8 cellular contexts compared by ENCODE assay signal in genomic region chr12:54324617-54325441, GRCh38. TPM values are rescaled to one million over a fixed set of nuclear protein-coding genes. Genes with fewer than 3 reads are reported as not detected.
A peak's percentile ranks its signal among the peaks of the same experiment; 100 is the strongest.
DNase-seq lines count a peak whose midpoint lies in the region; ATAC-seq, FAIRE-seq and TF ChIP-seq lines count a peak whose summit lies in the region.

COPZ1 (plus strand) TSS chr12:54325131; CDS start chr12:54325164, 33 bp downstream.

- peaks cover 20% of the 10 kb centered on the region for H3K79me2 ChIP-seq in HepG2 (ENCODE audit: insufficient read depth, low read length)

- no TSS peak for BruUV-seq in HepG2 (replicated peaks; lab: Mats Ljungman, UMichigan)

- 1% methylated on average over 28 of the region's 34 CpGs for WGBS in HepG2 (ENCODE audit: low lambda C conversion rate)

- H3K9me3 ChIP-seq in CD4-positive, alpha-beta T cell (ENCODE audit: control insufficient read depth, low read length) = no peaks in the 10 kb centered on the region
- no peaks in the 10 kb centered on the region for H3K9me3 ChIP-seq in HepG2 (ENCODE audit: low read length)

- POLR2A ChIA-PET in CD4-positive, alpha-beta T cell (lab: Charles Lee) = interaction anchor here (0.5 to 2.5 kb wide), 30 partner anchors 8 to 1423 kb away, joined by 3 to 76 read pairs (median 4); partner anchors contain the start of genes CBX5, EIF4B, HNRNPA1 and NCKAP1L
- POLR2A ChIA-PET in HepG2 (lab: Yijun Ruan, JAX) = interaction anchor here (0.6 to 3.5 kb wide), 15 partner anchors 8 to 499 kb away, joined by 3 to 87 read pairs (median 10); partner anchors contain the start of genes CBX5, HNRNPA1 and NFE2

- H3K9me3 Mint-ChIP-seq in CD4-positive, alpha-beta T cell = no peaks in the 10 kb centered on the region

- in situ Hi-C loops in HepG2 (cut with HindIII; ENCODE audit: extremely low pct_ligation_motif_present, low pct_unique_long_range_greater_than_20kb) = loop anchor here (5.0 kb wide), 1 partner anchor 43 kb away; the partner anchor contains the start of genes CBX5 and HNRNPA1

- intact Hi-C loops in CD4-positive, alpha-beta T cell (cut with DNase I, micrococcal nuclease) = loop anchor here (1.0 to 2.0 kb wide), 3 partner anchors 34 to 45 kb away; partner anchors contain the start of genes CBX5 (in 2 of the 2) and HNRNPA1 (in 2 of the 2)
- intact Hi-C loops in HepG2 (cut with micrococcal nuclease; ENCODE audit: unreplicated experiment) = loop anchor here (1.0 to 2.0 kb wide), 4 partner anchors 31 to 74 kb away; partner anchors contain the start of genes CBX5 and HNRNPA1

- H3K27me3 Mint-ChIP-seq in CD4-positive, alpha-beta T cell = no peaks in the 10 kb centered on the region

- peak within 1 kb of the TSS; percentile 84 for H3K4me2 ChIP-seq in HepG2 (ENCODE audit: low read depth, low read length)

- peak within 1 kb of the TSS; percentile 67 for H3K27ac ChIP-seq in CD4-positive, alpha-beta T cell (ENCODE audit: low read depth, low read length)
- H3K27ac ChIP-seq in HepG2 (ENCODE audit: extremely low read length, insufficient read depth, low read length) = peak within 1 kb of the TSS; percentile 89

- DNase-seq in CD4-positive, alpha-beta T cell = peak; percentile 84 to 95 (median 88)
- DNase-seq in NCI-H774 (lab: John Stamatoyannopoulos, UW) = peak; percentile 100
- peak; percentile 93 for DNase-seq in activated CD4-positive, alpha-beta T cell treated with anti-CD3 and anti-CD28 coated beads, Interleukin-2, amount 50 U/mL, for 4 hours
- DNase-seq in dermis microvascular lymphatic vessel endothelial cell (ENCODE audit: low read depth in 2 of 2) = peak; percentile 99 to 100
- DNase-seq in HepG2 (ENCODE audit: low spot score) = peak; percentile 100
- DNase-seq in stimulated activated CD4-positive, alpha-beta T cell treated with anti-CD3 and anti-CD28 coated beads, Interleukin-4, amount 100 ng/mL, for 1 hour = peak; percentile 88

- peak within 1 kb of the TSS; percentile 99 for H3K9ac ChIP-seq in HepG2 (ENCODE audit: insufficient read depth, low read depth, low read length)

- H3K27ac Mint-ChIP-seq in CD4-positive, alpha-beta T cell = peak within 1 kb of the TSS; percentile 93

- H2AFZ ChIP-seq in HepG2 (ENCODE audit: low read length) = peak within 1 kb of the TSS; percentile 83

- no peaks in the 10 kb centered on the region for H3K27me3 ChIP-seq in CD4-positive, alpha-beta T cell (ENCODE audit: control insufficient read depth, insufficient read depth, low read length)
- no peaks in the 10 kb centered on the region; a peak in 1 of 5 replicates for H3K27me3 ChIP-seq in HepG2 (ENCODE audit: control insufficient read depth in 1 of 2, insufficient read depth in 2 of 2, low read length in 2 of 2)

- peaks cover 36% of the 10 kb centered on the region for H3K4me1 Mint-ChIP-seq in CD4-positive, alpha-beta T cell (ENCODE audit: low read depth)

- no peaks in the 10 kb centered on the region for H4K20me1 ChIP-seq in HepG2 (ENCODE audit: insufficient read depth, low read length)

- peak; percentile 79 for TF ChIP-seq RAD21 in HepG2 (CRISPR knock-in tag; IDR thresholded peaks at IDR 0.05)

- FAIRE-seq in HepG2 (lab: Jason Lieb, UNC) = peak; percentile 98

- peak; percentile 88 for TF ChIP-seq CTCF in CD4-positive, alpha-beta T cell (IDR thresholded peaks at IDR 0.05)
- peak; percentile 90 for TF ChIP-seq CTCF in HepG2 (CRISPR knock-in tag; IDR thresholded peaks at IDR 0.05)

- peaks cover 44% of the 10 kb centered on the region for H3K4me1 ChIP-seq in HepG2 (ENCODE audit: insufficient read depth, low read length)

- peak; percentile 78 to 96 for TF ChIP-seq POLR2A in HepG2 (IDR thresholded peaks at IDR 0.05; ENCODE audit: insufficient read depth in 1 of 2, low read depth in 2 of 2, low read length in 2 of 2)

- peak; percentile 94 for ATAC-seq in CD4-positive, alpha-beta T cell (ENCODE audit: poor library complexity)
- ATAC-seq in GM19397 (IDR thresholded peaks at IDR 0.05; ENCODE audit: unreplicated experiment) (peak; percentile 98), HG03571 (IDR thresholded peaks at IDR 0.05; ENCODE audit: unreplicated experiment) (peak; percentile 99), HepG2 (peak; percentile 95)

- H3K4me3 ChIP-seq in HepG2 (replicated peaks in 1 of 3; ENCODE audit: insufficient read depth in 1 of 3, low read depth in 2 of 3, low read length in 3 of 3) = peak within 1 kb of the TSS; percentile 82 to 84 (median 83)

- H3K36me3 ChIP-seq in HepG2 (replicated peaks in 1 of 2; ENCODE audit: control insufficient read depth in 1 of 2, insufficient read depth in 2 of 2, low read length in 2 of 2) = no peaks in the 10 kb centered on the region

- CTCF ChIA-PET in CD4-positive, alpha-beta T cell (lab: Charles Lee) = interaction anchor here (0.6 to 2.2 kb wide), 16 partner anchors 9 to 173 kb away, joined by 3 to 16 read pairs (median 6); partner anchors contain the start of genes CBX5, GTSF1 and NCKAP1L
- CTCF ChIA-PET in HepG2 (lab: Yijun Ruan, JAX; ENCODE audit: low intra/inter-chr PET ratio, low total read pairs) = interaction anchor here (0.6 to 2.6 kb wide), 5 partner anchors 28 to 105 kb away, joined by 3 to 34 read pairs (median 3); no protein-coding TSS in a partner anchor

- H3K36me3 Mint-ChIP-seq in CD4-positive, alpha-beta T cell (ENCODE audit: low read depth) = peaks cover 13% of the 10 kb centered on the region

- TF ChIP-seq EP300 in HepG2 (IDR thresholded peaks at IDR 0.05; ENCODE audit: low read depth in 2 of 2, low read length in 2 of 2) = no peak
- TF ChIP-seq EP300 in HepG2 (CRISPR knock-in tag; IDR thresholded peaks at IDR 0.05; ENCODE audit: borderline replicate concordance) = 0 out of 2 replicates have a peak, but pooled peaks have one; percentile 20

- H3K4me3 Mint-ChIP-seq in CD4-positive, alpha-beta T cell = peak within 1 kb of the TSS; percentile 92

TF ChIP-seq in HepG2, 621 proteins besides CTCF, POLR2A, EP300 and RAD21 (continues in another document):
- peak; percentile 66 for TF ChIP-seq BCL3 (CRISPR knock-in tag; IDR thresholded peaks at IDR 0.05)
- TF ChIP-seq NFKB2 (CRISPR knock-in tag; IDR thresholded peaks at IDR 0.05; ENCODE audit: borderline replicate concordance) = peak; percentile 31; the same call in 1 of the 2 replicates

RNA-seq across cellular contexts. Expression of gene COPZ1, which starts in this region (rescaled TPM):
- total RNA-seq in CD4-positive, alpha-beta T cell = 10 to 100 TPM; 31.2 to 33.9 TPM
- total RNA-seq in dermis microvascular lymphatic vessel endothelial cell = 75.4 and 96.7 TPM in 2 replicates
- total RNA-seq in HepG2 (2016; rRNA removed; fragmentation: Illumina TruSeq; extraction: Trizol) = 125 and 201 TPM in 2 replicates
- 20.4 and 22.6 TPM in 2 replicates for total RNA-seq in HepG2 (2016; cell fraction: cytosol; rRNA removed; fragmentation: Illumina TruSeq; extraction: Trizol; ENCODE audit: low read depth)
- 123 and 217 TPM in 2 replicates for total RNA-seq in HepG2 (2016; cell fraction: insoluble cytoplasmic fraction; rRNA removed; fragmentation: Illumina TruSeq; extraction: Trizol)
- 45.5 and 48.0 TPM in 2 replicates for total RNA-seq in HepG2 (2016; cell fraction: membrane; rRNA removed; fragmentation: Illumina TruSeq; extraction: Trizol)
- total RNA-seq in HepG2 (2016; cell fraction: nucleus; rRNA removed; fragmentation: Illumina TruSeq; extraction: Trizol) = 42.3 and 53.2 TPM in 2 replicates
- 134 and 184 TPM in 2 replicates for polyA plus RNA-seq in HepG2 (2011; rRNA removed)
- 121 and 141 TPM in 2 replicates for polyA plus RNA-seq in HepG2 (2011; cell fraction: cytosol; rRNA removed)
- 41.8 and 48.0 TPM in 2 replicates for polyA plus RNA-seq in HepG2 (2011; cell fraction: nucleus; rRNA removed)
- 118 and 217 TPM in 2 replicates for polyA plus RNA-seq in HepG2 (2012)
- 37.1 and 37.6 TPM in 2 replicates for polyA plus RNA-seq in HepG2 (2016; cell fraction: cytosol; fragmentation: Illumina TruSeq; extraction: Trizol; ENCODE audit: low read depth)
- 312 and 355 TPM in 2 replicates for polyA plus RNA-seq in HepG2 (2016; cell fraction: insoluble cytoplasmic fraction; fragmentation: Illumina TruSeq; extraction: Trizol; ENCODE audit: low read depth)
- 61.8 and 63.8 TPM in 2 replicates for polyA plus RNA-seq in HepG2 (2016; cell fraction: membrane; fragmentation: Illumina TruSeq; extraction: Trizol; ENCODE audit: low read depth)
- polyA plus RNA-seq in HepG2 (2016; cell fraction: nucleus; fragmentation: Illumina TruSeq; extraction: Trizol; ENCODE audit: insufficient read depth, low read depth) = 112 and 113 TPM in 2 replicates
- polyA minus RNA-seq in HepG2 (2011; rRNA and poly(A)+ RNA removed; ENCODE audit: low replicate concordance) = 102 and 206 TPM in 2 replicates
- polyA minus RNA-seq in HepG2 (2011; cell fraction: cytosol; rRNA and poly(A)+ RNA removed) = 105 and 134 TPM in 2 replicates
- polyA minus RNA-seq in HepG2 (2011; cell fraction: nucleus; rRNA and poly(A)+ RNA removed) = 37.2 and 53.7 TPM in 2 replicates

Comparison
In these comparisons a context has a peak if more than half of its experiments do, and no peak if none do; other contexts are left out.
1. Peak in every context shown above with its lines: DNase-seq, ATAC-seq, H3K4me3 ChIP-seq and H3K27ac ChIP-seq.